In genomic region chr19:41877490-41877876, GRCh38 we compare ENCODE assay signal across 10 cellular contexts. TPM values are rescaled to one million over a fixed set of nuclear protein-coding genes. Genes with fewer than 3 reads are reported as not detected.
A peak's percentile ranks its signal among the peaks of the same experiment; 100 is the strongest.
DNase-seq lines count a peak whose midpoint lies in the region; ATAC-seq and TF ChIP-seq lines count a peak whose summit lies in the region.
"Had no signal": no experiment of that assay in that cellular context is flagged by ENCODE, and none has a peak within 500 bp of the region (broad histone marks: within the 10 kb centered on the region; RNA-seq: fewer than 3 reads in every experiment).

No MANE protein-coding gene starts in this region.

- H3K27me3 Mint-ChIP-seq in effector memory CD8-positive, alpha-beta T cell, result no peaks in the 10 kb centered on the region
- H3K27me3 Mint-ChIP-seq in Caco-2 (ENCODE audit: insufficient read depth, unreplicated experiment), result peaks cover 1% of the 10 kb centered on the region

- peaks cover 29% of the 10 kb centered on the region for H3K79me2 ChIP-seq in OCI-LY3 (ENCODE audit: low read length)

- peak overlapping the region; percentile 89 for H3K4me3 ChIP-seq in OCI-LY3 (ENCODE audit: low read length)
- H3K4me3 ChIP-seq in Caco-2 (ENCODE audit: low read depth, low read length), result no peak overlapping the region

- no peak for ATAC-seq in effector memory CD8-positive, alpha-beta T cell (replicated peaks)

- intact Hi-C loops in Caco-2 (cut with micrococcal nuclease; ENCODE audit: unreplicated experiment) (no loop called here), cardiac septum (cut with DNase I) (no loop called here)

- peak overlapping the region; percentile 89 for H3K4me2 ChIP-seq in OCI-LY3 (ENCODE audit: low read length)

- H3K4me1 ChIP-seq in OCI-LY3 (ENCODE audit: low read length) (peaks cover 38% of the 10 kb centered on the region), Caco-2 (no peaks in the 10 kb centered on the region)

- peak overlapping the region; percentile 95 for H3K27ac ChIP-seq in OCI-LY3 (ENCODE audit: low read length)
- H3K27ac ChIP-seq: C4-2B had no signal

- no peaks in the 10 kb centered on the region for H3K9me3 Mint-ChIP-seq in effector memory CD8-positive, alpha-beta T cell
- no peaks in the 10 kb centered on the region for H3K9me3 Mint-ChIP-seq in Caco-2 (ENCODE audit: unreplicated experiment)

- H3K27me3 ChIP-seq in OCI-LY3 (ENCODE audit: low read depth, low read length) (no peaks in the 10 kb centered on the region), Caco-2 (replicated peaks; ENCODE audit: control insufficient read depth, insufficient read depth, low read length) (no peaks in the 10 kb centered on the region)

- H3K27ac Mint-ChIP-seq in effector memory CD8-positive, alpha-beta T cell, result peak overlapping the region; percentile 99
- H3K27ac Mint-ChIP-seq in Caco-2 (ENCODE audit: unreplicated experiment), result no peak overlapping the region

- H3K4me3 Mint-ChIP-seq in effector memory CD8-positive, alpha-beta T cell, result peak overlapping the region; percentile 43 to 65
- no peak overlapping the region for H3K4me3 Mint-ChIP-seq in Caco-2 (ENCODE audit: unreplicated experiment)

- peak; percentile 14 for DNase-seq in stimulated activated CD4-positive, alpha-beta T cell treated with anti-CD3 and anti-CD28 coated beads, Interleukin-15, amount 100 ng/mL, for 24 hours
- DNase-seq in stimulated activated CD4-positive, alpha-beta T cell treated with anti-CD3 and anti-CD28 coated beads, Interleukin-2, amount 100 ng/mL, for 48 hours, result no peak
- DNase-seq in effector memory CD8-positive, alpha-beta T cell, result no peak
- DNase-seq in HEK293T (ENCODE audit: extremely low spot score), result no peak
- DNase-seq in DMS 273 (lab: John Stamatoyannopoulos, UW; ENCODE audit: unreplicated experiment), result no peak
- no peak for DNase-seq in Caco-2
- no peak for DNase-seq in cardiac septum (ENCODE audit: low spot score)

- H3K9ac ChIP-seq in OCI-LY3 (ENCODE audit: low read length), result peak overlapping the region; percentile 99

- H2AFZ ChIP-seq in OCI-LY3 (ENCODE audit: low read depth, low read length), result no peak overlapping the region

- no TSS peak for BruUV-seq in Caco-2 (replicated peaks; lab: Mats Ljungman, UMichigan)

- H3K36me3 ChIP-seq in OCI-LY3 (replicated peaks; ENCODE audit: low read depth, low read length) (peaks cover 24% of the 10 kb centered on the region), Caco-2 (ENCODE audit: control insufficient read depth, insufficient read depth, low read length) (no peaks in the 10 kb centered on the region)

- H3K4me1 Mint-ChIP-seq in effector memory CD8-positive, alpha-beta T cell (ENCODE audit: low read depth in 2 of 2), result peaks cover 41 to 51% of the 10 kb centered on the region in 2 donors
- peaks cover 6% of the 10 kb centered on the region for H3K4me1 Mint-ChIP-seq in Caco-2 (ENCODE audit: low read depth, unreplicated experiment)

- peaks cover 33% of the 10 kb centered on the region for H3K36me3 Mint-ChIP-seq in effector memory CD8-positive, alpha-beta T cell (ENCODE audit: insufficient read depth)
- peaks cover 19% of the 10 kb centered on the region for H3K36me3 Mint-ChIP-seq in Caco-2 (ENCODE audit: insufficient read depth, unreplicated experiment)

- POLR2A ChIA-PET in HEK293T (lab: Yijun Ruan, JAX), result no interaction called here
- POLR2A ChIA-PET in Caco-2 (lab: Charles Lee), result no interaction called here

- TF ChIP-seq CTCF in OCI-LY3 (IDR thresholded peaks at IDR 0.05; ENCODE audit: low read depth, low read length), result no peak
- no peak for TF ChIP-seq CTCF in Caco-2 (IDR thresholded peaks at IDR 0.05; ENCODE audit: insufficient read depth in 1 of 2, low read depth in 1 of 2, low read length in 1 of 2, severe bottlenecking in 1 of 2, unreplicated experiment in 1 of 2)

- CTCF ChIA-PET in HEK293T (lab: Yijun Ruan, JAX) (no interaction called here), Caco-2 (lab: Charles Lee) (no interaction called here)

- H4K20me1 ChIP-seq in OCI-LY3 (ENCODE audit: insufficient read depth, low read length), result peaks cover 17% of the 10 kb centered on the region; the same call in 1 of the 2 replicates

- H3K9me3 ChIP-seq in OCI-LY3 (ENCODE audit: insufficient read depth, low read length) (peaks cover 4% of the 10 kb centered on the region; the same call in 1 of the 2 replicates), Caco-2 (no peaks in the 10 kb centered on the region)

TF ChIP-seq in HEK293T, 16 proteins besides CTCF, POLR2A, EP300 and RAD21:
- TF ChIP-seq TARDBP (IDR thresholded peaks at IDR 0.05) (no peak), BHLHE40 (IDR thresholded peaks at IDR 0.05; ENCODE audit: borderline replicate concordance) (no peak), SP1 (IDR thresholded peaks at IDR 0.05) (no peak), NFRKB (IDR thresholded peaks at IDR 0.05) (no peak), LEF1 (IDR thresholded peaks at IDR 0.05; ENCODE audit: borderline replicate concordance) (no peak), PKNOX1 (IDR thresholded peaks at IDR 0.05) (no peak)

RNA-seq across cellular contexts. Expression of gene CD79A, which starts 0.4 kb away (rescaled TPM):
- total RNA-seq in Caco-2 (2022), result 0.82 TPM in 1 of 2 replicates, not detected in the other
- total RNA-seq in cardiac septum, result not detected
- total RNA-seq: epithelial cell of proximal tubule had no signal

RNA-seq across cellular contexts. Expression of gene ARHGEF1, which starts 5.5 kb away (rescaled TPM):
- total RNA-seq in Caco-2 (2022) (60.2 and 63.5 TPM in 2 replicates), cardiac septum (37.9 TPM)

RNA-seq across cellular contexts. Expression of gene RPS19, which starts 17.4 kb away (rescaled TPM):
- 3,297 and 3,418 TPM in 2 replicates for total RNA-seq in Caco-2 (2022)
- 548 TPM for total RNA-seq in cardiac septum

RNA-seq across cellular contexts. Expression of gene DMRTC2, which starts 32.6 kb away (rescaled TPM):
- not detected in 2 replicates for total RNA-seq in Caco-2 (2022)
- total RNA-seq in cardiac septum, result not detected
- total RNA-seq: epithelial cell of proximal tubule had no signal

RNA-seq across cellular contexts. Expression of gene LYPD4, which starts 33.0 kb away (rescaled TPM):
- not detected in 2 replicates for total RNA-seq in Caco-2 (2022)
- not detected for total RNA-seq in cardiac septum
- total RNA-seq: epithelial cell of proximal tubule had no signal
